ENCODE assay signal across 18 cellular contexts in the genomic region with DNA sequence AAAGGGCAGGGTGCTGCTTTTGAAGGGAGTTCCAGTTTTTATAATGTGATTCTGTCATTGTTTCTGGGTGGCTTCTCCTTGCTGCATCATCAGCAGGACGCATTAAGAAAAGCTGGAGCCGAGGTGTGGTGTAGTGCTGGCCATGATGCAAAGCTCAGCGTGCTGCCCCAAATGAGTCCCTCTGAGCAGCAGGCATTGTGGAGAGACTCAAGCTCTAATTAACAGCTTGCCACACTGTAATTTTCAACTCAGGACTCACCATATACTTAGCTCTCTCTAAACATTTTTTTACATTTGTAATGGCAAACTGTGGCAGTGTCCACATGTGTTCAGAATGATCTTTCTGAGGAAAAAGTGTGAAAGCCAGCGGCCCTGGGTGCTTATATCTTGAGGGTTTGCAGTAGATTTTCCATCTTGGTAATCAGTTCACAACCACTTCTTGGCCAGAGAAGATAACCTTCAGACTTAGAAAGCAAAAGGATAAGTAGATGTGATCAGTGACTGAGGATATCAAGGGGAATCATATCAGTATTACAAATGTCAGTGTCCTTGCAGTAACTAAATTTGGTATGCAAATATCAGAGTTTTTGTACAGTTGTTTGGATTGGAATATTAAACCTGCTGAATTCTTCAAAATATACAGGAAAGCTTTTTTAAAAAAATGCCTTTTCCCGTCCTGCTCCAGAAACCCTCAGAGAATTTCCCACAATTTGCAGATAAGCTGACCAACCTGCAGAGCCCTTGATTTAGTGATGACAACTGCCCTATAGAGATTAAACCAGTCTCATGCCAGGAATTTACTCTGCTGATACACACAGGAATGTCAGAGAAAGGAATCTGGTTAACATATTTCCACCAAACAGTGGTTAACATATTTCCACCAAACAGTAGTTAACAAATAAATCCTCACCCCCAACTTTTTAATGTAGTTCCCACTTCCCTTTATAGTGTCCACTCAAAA.
DNase-seq lines count a peak whose midpoint lies in the region; ATAC-seq and TF ChIP-seq lines count a peak whose summit lies in the region.
"Had no signal": no experiment of that assay in that cellular context is flagged by ENCODE, and none has a peak within 500 bp of the region (broad histone marks: within the 10 kb centered on the region; RNA-seq: fewer than 3 reads in every experiment).

No MANE protein-coding gene starts in this region.

- H3K4me1 Mint-ChIP-seq in chondrocyte (ENCODE audit: low read depth) (peaks cover 74% of the 10 kb centered on the region), nephron progenitor cell (peaks cover 7% of the 10 kb centered on the region)
- H3K4me1 Mint-ChIP-seq: activated CD4-positive, alpha-beta T cell treated with anti-CD3 and anti-CD28 coated beads, Interleukin-2, amount 10 ng/mL, durations not matched to agents 24 days and 14 days had no signal

- DNase-seq in EL, result peak; percentile 71
- DNase-seq in LHCN-M2 (ENCODE audit: low read depth), result peak; percentile 54
- no peak for DNase-seq in chondrocyte (ENCODE audit: low spot score)
- no peak for DNase-seq in nephron progenitor cell
- no peak for DNase-seq in NCI-H146 treated with DMSO at 0.1 percent for 48 hours (lab: John Stamatoyannopoulos, UW; ENCODE audit: unreplicated experiment)
- DNase-seq in T-helper 1 cell, result no peak
- DNase-seq: activated CD4-positive, alpha-beta T cell treated with anti-CD3 and anti-CD28 coated beads, Interleukin-2, amount 10 ng/mL, durations not matched to agents 24 days and 14 days; activated T-cell treated with anti-CD3 and anti-CD28 coated beads, Interleukin-2, amount 50 U/mL, for 72 hours; amygdala; CD4-positive, alpha-beta T cell; effector CD8-positive, alpha-beta T cell; kidney; natural killer cell; NCI-H2029 treated with DMSO at 0.1 percent for 48 hours; small intestine had no signal

- H3K4me3 Mint-ChIP-seq in chondrocyte (ENCODE audit: unreplicated experiment) (no peak overlapping the region), nephron progenitor cell (no peak overlapping the region)
- H3K4me3 Mint-ChIP-seq: activated CD4-positive, alpha-beta T cell treated with anti-CD3 and anti-CD28 coated beads, Interleukin-2, amount 10 ng/mL, durations not matched to agents 24 days and 14 days; activated T-cell treated with anti-CD3 and anti-CD28 coated beads, Interleukin-2, amount 50 U/mL, for 72 hours; CD4-positive, alpha-beta T cell; natural killer cell; T-helper 1 cell treated with Interleukin-12 subunit alpha and Interleukin-12 subunit beta and Interleukin-4 antibody, amounts not matched to agents 30 μg/mL and 1 μg/mL, for 36 hours had no signal

- no peaks in the 10 kb centered on the region for H3K36me3 Mint-ChIP-seq in chondrocyte (ENCODE audit: low read depth)
- H3K36me3 Mint-ChIP-seq in nephron progenitor cell (ENCODE audit: low read depth), result peaks cover 15% of the 10 kb centered on the region
- H3K36me3 Mint-ChIP-seq: natural killer cell had no signal

- ATAC-seq in GM18858 (IDR thresholded peaks at IDR 0.05; ENCODE audit: unreplicated experiment), result no peak
- no peak for ATAC-seq in esophagus mucosa
- ATAC-seq: activated T-cell treated with anti-CD3 and anti-CD28 coated beads, Interleukin-2, amount 50 U/mL, for 72 hours; natural killer cell had no signal

- H3K27me3 Mint-ChIP-seq in chondrocyte (ENCODE audit: low read depth) (no peaks in the 10 kb centered on the region), nephron progenitor cell (ENCODE audit: low read depth, poor library complexity) (peaks cover 2% of the 10 kb centered on the region)
- H3K27me3 Mint-ChIP-seq: CD4-positive, alpha-beta T cell had no signal

- H3K9me3 Mint-ChIP-seq in chondrocyte (ENCODE audit: low read depth), result no peaks in the 10 kb centered on the region
- peaks cover 15% of the 10 kb centered on the region for H3K9me3 Mint-ChIP-seq in nephron progenitor cell
- H3K9me3 Mint-ChIP-seq: activated CD4-positive, alpha-beta T cell treated with anti-CD3 and anti-CD28 coated beads, Interleukin-2, amount 10 ng/mL, durations not matched to agents 24 days and 14 days; activated T-cell treated with anti-CD3 and anti-CD28 coated beads, Interleukin-2, amount 50 U/mL, for 72 hours; CD4-positive, alpha-beta T cell; natural killer cell; T-helper 1 cell treated with Interleukin-12 subunit alpha and Interleukin-12 subunit beta and Interleukin-4 antibody, amounts not matched to agents 30 μg/mL and 1 μg/mL, for 36 hours had no signal

- H3K27ac Mint-ChIP-seq in chondrocyte (ENCODE audit: unreplicated experiment) (peak overlapping the region; percentile 92), nephron progenitor cell (peak overlapping the region; percentile 38)
- H3K27ac Mint-ChIP-seq: activated CD4-positive, alpha-beta T cell treated with anti-CD3 and anti-CD28 coated beads, Interleukin-2, amount 10 ng/mL, durations not matched to agents 24 days and 14 days; activated T-cell treated with anti-CD3 and anti-CD28 coated beads, Interleukin-2, amount 50 U/mL, for 72 hours; CD4-positive, alpha-beta T cell; natural killer cell; T-helper 1 cell treated with Interleukin-12 subunit alpha and Interleukin-12 subunit beta and Interleukin-4 antibody, amounts not matched to agents 30 μg/mL and 1 μg/mL, for 36 hours had no signal

- TF ChIP-seq CTCF in chondrocyte (IDR thresholded peaks at IDR 0.05), result no peak
- TF ChIP-seq CTCF in nephron progenitor cell (IDR thresholded peaks at IDR 0.05), result no peak

Comparison
In these comparisons a context has a peak if more than half of its experiments do, and no peak if none do; other contexts are left out.
1. DNase-seq: peak in EL (single experiment) and LHCN-M2 (single experiment); none in chondrocyte (single experiment), nephron progenitor cell (single experiment), NCI-H146 treated with DMSO at 0.1 percent for 48 hours (single experiment) and T-helper 1 cell (0 of 5).